Comparison of ENCODE assay signal across 8 cellular contexts in genomic region chr22:46287873-46288751, GRCh38. TPM values are rescaled to one million over a fixed set of nuclear protein-coding genes. Genes with fewer than 3 reads are reported as not detected.
DNase-seq lines count a peak whose midpoint lies in the region; ATAC-seq and TF ChIP-seq lines count a peak whose summit lies in the region.

No MANE protein-coding gene starts in this region.

- peaks cover 5% of the 10 kb centered on the region for H3K9me3 Mint-ChIP-seq in activated naive CD4-positive, alpha-beta T cell treated with anti-CD3 and anti-CD28 coated beads, Interleukin-2, amount 50 U/mL, for 24 hours
- no peaks in the 10 kb centered on the region for H3K9me3 Mint-ChIP-seq in central memory CD8-positive, alpha-beta T cell

- no peaks in the 10 kb centered on the region for H3K27me3 Mint-ChIP-seq in activated naive CD4-positive, alpha-beta T cell treated with anti-CD3 and anti-CD28 coated beads, Interleukin-2, amount 50 U/mL, for 24 hours
- H3K27me3 Mint-ChIP-seq in central memory CD8-positive, alpha-beta T cell: no peaks in the 10 kb centered on the region

- peak overlapping the region; percentile 43 to 87 (median 80) for H3K27ac ChIP-seq in spleen
- H3K27ac ChIP-seq in sigmoid colon: peak overlapping the region in 1 of 4 donors; percentile 25

- H3K4me1 ChIP-seq in spleen: peaks cover 21 to 79% (median 39%) of the 10 kb centered on the region in 6 donors
- H3K4me1 ChIP-seq in sigmoid colon: no peaks in the 10 kb centered on the region

- TF ChIP-seq EP300 in sigmoid colon (IDR thresholded peaks at IDR 0.05): no peak

- TF ChIP-seq CTCF in spleen (IDR thresholded peaks at IDR 0.05 in 8 of 11, conservative IDR thresholded peaks at IDR 0.05 in 3 of 11): no peak
- TF ChIP-seq CTCF in sigmoid colon (IDR thresholded peaks at IDR 0.05): no peak

- ATAC-seq in HG03565 (IDR thresholded peaks at IDR 0.05; ENCODE audit: unreplicated experiment): peak; percentile 60
- ATAC-seq in central memory CD8-positive, alpha-beta T cell (replicated peaks; ENCODE audit: extremely low read depth, poor library complexity, severe bottlenecking): peak; percentile 57

- peak overlapping the region; percentile 51 for H3K27ac Mint-ChIP-seq in activated naive CD4-positive, alpha-beta T cell treated with anti-CD3 and anti-CD28 coated beads, Interleukin-2, amount 50 U/mL, for 24 hours
- peak overlapping the region; percentile 93 for H3K27ac Mint-ChIP-seq in central memory CD8-positive, alpha-beta T cell (ENCODE audit: low read depth)

- H3K4me3 ChIP-seq in spleen: peak overlapping the region in 5 of 8 donors; percentile 17 to 60 (median 25)
- peak overlapping the region in 1 of 4 donors; percentile 0 for H3K4me3 ChIP-seq in sigmoid colon

- H3K4me1 Mint-ChIP-seq in activated naive CD4-positive, alpha-beta T cell treated with anti-CD3 and anti-CD28 coated beads, Interleukin-2, amount 50 U/mL, for 24 hours: peaks cover 8% of the 10 kb centered on the region
- peaks cover 52% of the 10 kb centered on the region for H3K4me1 Mint-ChIP-seq in central memory CD8-positive, alpha-beta T cell

- DNase-seq in activated naive CD4-positive, alpha-beta T cell (lab: John Stamatoyannopoulos, UW): no peak
- peak in 1 of 2 donors; percentile 42 for DNase-seq in central memory CD8-positive, alpha-beta T cell (ENCODE audit: low spot score in 2 of 2)
- DNase-seq in spleen (peak; percentile 95), epidermal melanocyte (ENCODE audit: insufficient read length, low spot score) (no peak), dedifferentiated amniotic fluid mesenchymal stem cell (ENCODE audit: extremely low spot score) (no peak), sigmoid colon (no peak)

- intact Hi-C loops in spleen (cut with DNase I; ENCODE audit: low total_unique reads): no loop called here
- intact Hi-C loops in sigmoid colon (cut with DNase I): no loop called here

- TF ChIP-seq POLR2A in spleen (IDR thresholded peaks at IDR 0.05): no peak
- no peak for TF ChIP-seq POLR2A in sigmoid colon (IDR thresholded peaks at IDR 0.05)

- H3K27me3 ChIP-seq in spleen (replicated peaks in 1 of 7): no peaks in the 10 kb centered on the region
- H3K27me3 ChIP-seq in sigmoid colon: no peaks in the 10 kb centered on the region

- WGBS in spleen, 5 donors: 20 to 37% (median 29%) methylated on average over 20 to 24 of the region's 24 CpGs
- WGBS in sigmoid colon, 2 donors: 58 to 82% methylated on average over 24 of the region's 24 CpGs

- H3K36me3 Mint-ChIP-seq in activated naive CD4-positive, alpha-beta T cell treated with anti-CD3 and anti-CD28 coated beads, Interleukin-2, amount 50 U/mL, for 24 hours: peaks cover 8% of the 10 kb centered on the region
- H3K36me3 Mint-ChIP-seq in central memory CD8-positive, alpha-beta T cell (ENCODE audit: insufficient read depth): peaks cover 53% of the 10 kb centered on the region

- H3K9me3 ChIP-seq in spleen (peaks cover 0 to 15% (median 9%) of the 10 kb centered on the region in 8 donors), sigmoid colon (peaks cover 0 to 3% (median 0%) of the 10 kb centered on the region in 4 donors)

- no peak overlapping the region for H3K4me3 Mint-ChIP-seq in activated naive CD4-positive, alpha-beta T cell treated with anti-CD3 and anti-CD28 coated beads, Interleukin-2, amount 50 U/mL, for 24 hours
- H3K4me3 Mint-ChIP-seq in central memory CD8-positive, alpha-beta T cell: peak overlapping the region; percentile 76

- H3K36me3 ChIP-seq in spleen: peaks cover 0 to 92% (median 46%) of the 10 kb centered on the region in 6 donors
- peaks cover 22 to 90% (median 39%) of the 10 kb centered on the region in 4 donors for H3K36me3 ChIP-seq in sigmoid colon

RNA-seq across cellular contexts. Expression of gene GTSE1, which starts 8.6 kb away (rescaled TPM):
- total RNA-seq in spleen (1 to 10 TPM; 1.3 to 5.2 (median 3.2) TPM), sigmoid colon (under 1 TPM in 3 of 4 donors, not detected in 1; 0.27 to 0.36 (median 0.28) TPM)
- polyA plus RNA-seq in spleen (1 to 10 TPM; 1.3 to 4.9 (median 2.8) TPM), sigmoid colon (10 to 100 TPM in 1 of 3 donors, 1 to 10 TPM in 2; 1.6 to 14.3 (median 1.8) TPM)

RNA-seq across cellular contexts. Expression of gene TTC38, which starts 20.3 kb away (rescaled TPM):
- 10 to 100 TPM; 32.5 to 51.9 (median 34.7) TPM for total RNA-seq in spleen
- polyA plus RNA-seq in spleen: 10 to 100 TPM; 13.8 to 21.4 (median 15.2) TPM
- total RNA-seq in sigmoid colon: 10 to 100 TPM; 34.6 to 56.0 (median 40.0) TPM
- polyA plus RNA-seq in sigmoid colon: 100 to 1,000 TPM in 1 of 3 donors, 10 to 100 TPM in 2; 65.5 to 105 (median 85.3) TPM

RNA-seq across cellular contexts. Expression of gene PKDREJ, which starts 25.0 kb away (rescaled TPM):
- total RNA-seq in spleen (under 1 TPM in 1 of 7 donors, not detected in 6; 0.06 TPM), sigmoid colon (under 1 TPM in 2 of 4 donors, not detected in 2; 0.14 to 0.36 TPM)
- polyA plus RNA-seq in spleen (under 1 TPM in 2 of 3 donors, not detected in 1; 0.02 TPM), sigmoid colon (under 1 TPM in 2 of 3 donors, not detected in 1; under 0.01 to 0.35 TPM)

RNA-seq across cellular contexts. Expression of gene CDPF1, which starts 38.0 kb away (rescaled TPM):
- total RNA-seq in spleen (10 to 100 TPM in 2 of 7 donors, 1 to 10 TPM in 5; 7.7 to 12.7 (median 8.8) TPM), sigmoid colon (10 to 100 TPM; 15.8 to 18.9 (median 17.5) TPM)
- polyA plus RNA-seq in spleen (10 to 100 TPM; 16.3 to 19.6 (median 18.4) TPM), sigmoid colon (10 to 100 TPM in 1 of 3 donors, 1 to 10 TPM in 2; 7.9 to 11.2 (median 9.0) TPM)

RNA-seq across cellular contexts. Expression of gene TRMU, which starts 47.4 kb away (rescaled TPM):
- total RNA-seq in spleen (10 to 100 TPM; 43.1 to 59.6 (median 49.8) TPM), sigmoid colon (10 to 100 TPM; 20.7 to 30.2 (median 23.3) TPM)
- polyA plus RNA-seq in spleen (10 to 100 TPM; 23.7 to 32.4 (median 25.0) TPM), sigmoid colon (10 to 100 TPM; 12.5 to 38.7 (median 13.8) TPM)
